16 cellular contexts compared by ENCODE assay signal in the genomic region with DNA sequence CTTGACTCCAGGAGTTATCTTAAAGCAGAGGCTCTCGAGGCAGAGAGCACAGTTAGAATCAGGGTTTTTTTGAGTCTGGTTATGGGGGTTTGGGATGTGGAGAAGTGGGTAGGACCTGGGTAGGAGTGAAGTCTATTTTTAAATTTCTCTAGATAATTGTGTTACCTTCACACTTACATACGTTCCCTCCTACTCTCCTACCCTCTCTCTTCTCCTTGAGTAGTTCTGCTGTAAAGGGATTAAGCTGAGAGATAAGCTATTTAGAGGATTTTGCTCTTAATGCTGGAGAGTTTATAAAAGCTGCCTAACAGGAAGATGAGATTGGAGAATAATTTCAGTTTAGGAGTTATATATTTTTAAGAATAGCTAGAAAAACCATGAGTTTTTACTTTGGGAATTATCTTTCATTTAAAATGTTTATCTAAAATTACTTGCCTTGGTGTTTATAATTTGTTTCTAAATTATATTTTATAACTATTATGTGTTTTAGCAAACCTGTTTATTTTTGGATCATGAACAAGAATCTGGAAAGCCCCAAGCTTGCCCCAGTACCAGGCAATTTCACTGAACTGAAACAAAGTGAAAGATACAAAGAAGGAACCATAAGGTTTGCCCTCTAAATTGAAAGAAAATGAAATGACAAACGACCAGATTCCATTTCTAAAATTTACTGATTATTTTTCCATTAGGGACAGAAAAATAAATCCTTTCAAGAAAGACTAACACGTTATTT.
A peak's percentile ranks its signal among the peaks of the same experiment; 100 is the strongest.
DNase-seq lines count a peak whose midpoint lies in the region; ATAC-seq and TF ChIP-seq lines count a peak whose summit lies in the region.
"Had no signal": no experiment of that assay in that cellular context is flagged by ENCODE, and none has a peak within 500 bp of the region (broad histone marks: within the 10 kb centered on the region; RNA-seq: fewer than 3 reads in every experiment).

No MANE protein-coding gene starts in this region.

- H3K4me1 Mint-ChIP-seq in HFFc6 (ENCODE audit: low read depth) (peaks cover 71% of the 10 kb centered on the region), memory B cell (peaks cover 62% of the 10 kb centered on the region)

- H3K9me3 Mint-ChIP-seq in HFFc6 (no peaks in the 10 kb centered on the region), memory B cell (no peaks in the 10 kb centered on the region)
- H3K9me3 Mint-ChIP-seq: activated naive CD4-positive, alpha-beta T cell treated with anti-CD3 and anti-CD28 coated beads for 36 hours had no signal

- no peak overlapping the region for H3K9ac ChIP-seq in SK-N-MC (ENCODE audit: insufficient read length)

- no peak overlapping the region for H3K4me3 ChIP-seq in SK-N-MC
- H3K4me3 ChIP-seq: HAP-1 had no signal

- H3K27ac Mint-ChIP-seq in HFFc6 (peak overlapping the region; percentile 72), memory B cell (peak overlapping the region; percentile 99)
- H3K27ac Mint-ChIP-seq: activated CD8-positive, alpha-beta T cell treated with anti-CD3 and anti-CD28 coated beads, Interleukin-2, amount 10 ng/mL, durations not matched to agents 7 days and 5 days; activated naive CD4-positive, alpha-beta T cell treated with anti-CD3 and anti-CD28 coated beads for 36 hours had no signal

- no peak for DNase-seq in HFFc6
- no peak for DNase-seq in SK-N-MC (ENCODE audit: low read depth, low spot score)
- DNase-seq in memory B cell (ENCODE audit: low spot score in 2 of 2): no peak
- no peak for DNase-seq in substantia nigra (lab: John Stamatoyannopoulos, UW)
- DNase-seq in ACHN: no peak
- DNase-seq in SKM-1 treated with dmso at 0.1 percent for 144 hours (lab: John Stamatoyannopoulos, UW; ENCODE audit: unreplicated experiment): no peak
- DNase-seq: activated CD8-positive, alpha-beta T cell treated with anti-CD3 and anti-CD28 coated beads, Interleukin-2, amount 10 ng/mL, durations not matched to agents 7 days and 5 days; activated naive CD4-positive, alpha-beta T cell treated with anti-CD3 and anti-CD28 coated beads for 36 hours; Calu3; dermis blood vessel endothelial cell; foreskin melanocyte; NCI-H2081; occipital lobe; stimulated activated CD4-positive, alpha-beta T cell treated with anti-CD3 and anti-CD28 coated beads, Interleukin-4, amount 100 ng/mL, for 1 hour had no signal

- H3K27me3 Mint-ChIP-seq in HFFc6 (ENCODE audit: insufficient read depth) (no peaks in the 10 kb centered on the region; the same call in none of the 2 replicates), memory B cell (no peaks in the 10 kb centered on the region)

- peak overlapping the region; percentile 64; the same call in 1 of the 2 replicates for H3K27ac ChIP-seq in SK-N-MC
- H3K27ac ChIP-seq in substantia nigra (ENCODE audit: low read depth, low read length, poor library complexity, severe bottlenecking): peak overlapping the region; percentile 14

- no peak for TF ChIP-seq CTCF in HFFc6 (IDR thresholded peaks at IDR 0.05)

- H3K36me3 Mint-ChIP-seq in HFFc6 (ENCODE audit: low read depth) (peaks cover 12% of the 10 kb centered on the region), memory B cell (peaks cover 24% of the 10 kb centered on the region)

- in situ Hi-C loops in ACHN (cut with HindIII; ENCODE audit: low pct_ligation_motif_present, low pct_unique_long_range_greater_than_20kb, low sequenced_read_pairs): no loop called here

- ATAC-seq in memory B cell (ENCODE audit: low read depth) (peak; percentile 49), GM21825 (IDR thresholded peaks at IDR 0.05; ENCODE audit: unreplicated experiment) (no peak)
- ATAC-seq: activated CD8-positive, alpha-beta T cell treated with anti-CD3 and anti-CD28 coated beads, Interleukin-2, amount 10 ng/mL, durations not matched to agents 7 days and 5 days had no signal

- H3K9me3 ChIP-seq in SK-N-MC (ENCODE audit: low read depth, low read length): no peaks in the 10 kb centered on the region
- H3K9me3 ChIP-seq: HAP-1 had no signal

- H3K4me3 Mint-ChIP-seq in HFFc6: peak overlapping the region; percentile 50
- H3K4me3 Mint-ChIP-seq in memory B cell: peak overlapping the region; percentile 79
- H3K4me3 Mint-ChIP-seq: activated CD8-positive, alpha-beta T cell treated with anti-CD3 and anti-CD28 coated beads, Interleukin-2, amount 10 ng/mL, durations not matched to agents 7 days and 5 days; activated naive CD4-positive, alpha-beta T cell treated with anti-CD3 and anti-CD28 coated beads for 36 hours had no signal

- peaks cover 41% of the 10 kb centered on the region for H3K36me3 ChIP-seq in SK-N-MC (ENCODE audit: insufficient read depth, low read length)
- H3K36me3 ChIP-seq: HAP-1 had no signal
